In the genomic region with DNA sequence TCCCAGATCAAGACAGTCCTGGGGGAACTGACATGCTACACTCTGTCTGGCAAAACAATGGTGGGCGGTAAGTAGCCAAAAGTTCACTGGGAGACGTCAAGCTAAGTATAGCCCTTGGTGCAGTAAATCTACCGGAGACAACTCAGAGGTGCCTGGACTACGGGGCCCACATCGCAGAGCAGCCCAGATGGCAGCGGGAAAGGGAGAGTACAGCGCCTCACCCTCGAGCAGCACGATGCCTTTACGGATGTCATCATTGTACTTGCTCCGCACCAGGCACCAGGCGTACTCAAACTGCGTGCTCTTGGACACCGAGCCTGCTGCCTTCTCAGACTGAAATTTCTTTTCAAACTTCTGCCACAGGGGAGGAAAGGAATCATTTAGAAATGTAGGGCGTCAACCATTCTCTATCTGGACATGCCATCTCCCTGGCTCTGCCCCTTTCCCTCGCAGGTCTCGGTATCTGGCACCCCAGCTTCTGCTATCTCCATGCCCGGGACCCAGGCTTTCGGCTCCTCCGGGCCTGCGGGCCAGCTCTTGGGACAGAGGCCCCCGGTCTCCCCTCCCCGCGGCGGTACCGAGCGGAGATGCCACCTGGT, we compare ENCODE assay signal across 8 cellular contexts. TPM values are rescaled to one million over a fixed set of nuclear protein-coding genes. Genes with fewer than 3 reads are reported as not detected.
A peak's percentile ranks its signal among the peaks of the same experiment; 100 is the strongest.
DNase-seq lines count a peak whose midpoint lies in the region; ATAC-seq and TF ChIP-seq lines count a peak whose summit lies in the region.

No MANE protein-coding gene starts in this region.

- 18 to 23% methylated on average over 27 of the region's 27 CpGs for WGBS in lung, 2 donors
- 31% methylated on average over 18 of the region's 27 CpGs; no CpG with 5 or more reads in 1 of the 2 donors for WGBS in transverse colon (ENCODE audit: low coverage in 1 of 2), 2 donors

- H3K27me3 ChIP-seq in lung (ENCODE audit: control insufficient read depth, insufficient read depth), result no peaks in the 10 kb centered on the region
- H3K27me3 ChIP-seq in transverse colon, result no peaks in the 10 kb centered on the region

- H3K27ac ChIP-seq in lung (ENCODE audit: low read depth in 1 of 2, low read length in 1 of 2), result peak overlapping the region; percentile 80 to 93
- H3K27ac ChIP-seq in transverse colon, result peak overlapping the region; percentile 88 to 98 (median 94)

- peaks cover 17% of the 10 kb centered on the region for H3K4me1 Mint-ChIP-seq in chondrocyte (ENCODE audit: low read depth)

- H3K36me3 ChIP-seq in lung (ENCODE audit: control insufficient read depth in 2 of 2, insufficient read depth in 2 of 2, low read length in 2 of 2) (peaks cover 0 to 13% of the 10 kb centered on the region in 2 donors), transverse colon (peaks cover 0 to 7% (median 0%) of the 10 kb centered on the region in 4 donors)

- no peak for TF ChIP-seq POLR2A in transverse colon (IDR thresholded peaks at IDR 0.05)

- intact Hi-C loops in transverse colon (cut with DNase I; ENCODE audit: low total_unique reads), result no loop called here

- TF ChIP-seq CTCF in GM12875 (IDR thresholded peaks at IDR 0.05; ENCODE audit: borderline replicate concordance, insufficient read depth, low read depth, low read length) (no peak), chondrocyte (IDR thresholded peaks at IDR 0.05) (no peak), lung (IDR thresholded peaks at IDR 0.05; ENCODE audit: control extremely low read depth, extremely low read depth) (no peak), transverse colon (IDR thresholded peaks at IDR 0.05) (peak in 3 of 5 experiments; percentile 96 to 98 (median 98))

- no peak for TF ChIP-seq EP300 in transverse colon (IDR thresholded peaks at IDR 0.05; ENCODE audit: low read depth)

- H3K27me3 Mint-ChIP-seq in chondrocyte (ENCODE audit: low read depth), result no peaks in the 10 kb centered on the region

- DNase-seq in NCI-H2196 (lab: John Stamatoyannopoulos, UW; ENCODE audit: unreplicated experiment) (peak; percentile 75), chondrocyte (ENCODE audit: low spot score) (no peak), lung (ENCODE audit: low spot score) (no peak), transverse colon (no peak), AML-193 (lab: John Stamatoyannopoulos, UW) (no peak), NCI-H128 (lab: John Stamatoyannopoulos, UW; ENCODE audit: unreplicated experiment) (no peak)

- H3K36me3 Mint-ChIP-seq in chondrocyte (ENCODE audit: low read depth), result peaks cover 5% of the 10 kb centered on the region

- no peaks in the 10 kb centered on the region for H3K9me3 ChIP-seq in lung (ENCODE audit: control insufficient read depth in 2 of 2, insufficient read depth in 1 of 2, low read length in 1 of 2)
- no peaks in the 10 kb centered on the region for H3K9me3 ChIP-seq in transverse colon

- peak overlapping the region; percentile 98 for H3K4me3 Mint-ChIP-seq in chondrocyte (ENCODE audit: unreplicated experiment)

- ATAC-seq in lung (ENCODE audit: insufficient read depth, low FRiP score) (no peak), HG03025 (IDR thresholded peaks at IDR 0.05; ENCODE audit: low FRiP score, unreplicated experiment) (no peak)

- H3K4me3 ChIP-seq in GM12875 (ENCODE audit: low read depth, low read length), result peak overlapping the region; percentile 64
- peak overlapping the region; percentile 68 for H3K4me3 ChIP-seq in lung
- H3K4me3 ChIP-seq in transverse colon, result peak overlapping the region; percentile 61 to 81 (median 68)

- H3K27ac Mint-ChIP-seq in chondrocyte (ENCODE audit: unreplicated experiment), result peak overlapping the region; percentile 97

- no peaks in the 10 kb centered on the region for H3K9me3 Mint-ChIP-seq in chondrocyte (ENCODE audit: low read depth)

- in situ Hi-C loops in transverse colon (cut with MboI; ENCODE audit: low pct_ligation_motif_present in 1 of 4, low pct_unique_long_range_greater_than_20kb in 1 of 4, low sequenced_read_pairs in 3 of 4), result no loop called here

- H3K4me1 ChIP-seq in lung (ENCODE audit: control insufficient read depth in 2 of 2, insufficient read depth in 2 of 2, low read length in 2 of 2) (peaks cover 7 to 17% of the 10 kb centered on the region in 2 donors), transverse colon (peaks cover 12 to 22% (median 19%) of the 10 kb centered on the region in 4 donors)

RNA-seq across cellular contexts. Expression of gene FIS1, which starts 1.0 kb away (rescaled TPM):
- total RNA-seq in chondrocyte, result 110 to 133 TPM (median 118 TPM) in 3 replicates
- 100 to 1,000 TPM; 109 to 169 TPM for total RNA-seq in lung
- polyA plus RNA-seq in lung, result 100 to 1,000 TPM; 150 to 235 TPM
- 100 to 1,000 TPM; 159 to 261 (median 187) TPM for total RNA-seq in transverse colon

RNA-seq across cellular contexts. Expression of gene CLDN15, which starts 6.3 kb away (rescaled TPM):
- total RNA-seq in chondrocyte, result 6.6 to 7.7 TPM (median 7.6 TPM) in 3 replicates
- 1 to 10 TPM; 5.2 to 7.3 TPM for total RNA-seq in lung
- polyA plus RNA-seq in lung, result 1 to 10 TPM; 5.9 to 8.0 TPM
- total RNA-seq in transverse colon, result 10 to 100 TPM; 27.2 to 58.5 (median 45.4) TPM

RNA-seq across cellular contexts. Expression of gene ZNHIT1, which starts 25.9 kb away (rescaled TPM):
- total RNA-seq in chondrocyte (57.2 to 65.0 TPM (median 58.1 TPM) in 3 replicates), lung (10 to 100 TPM; 49.2 to 72.3 TPM), transverse colon (100 to 1,000 TPM in 1 of 4 donors, 10 to 100 TPM in 3; 50.5 to 106 (median 78.2) TPM)
- polyA plus RNA-seq in lung, result 100 to 1,000 TPM in 1 of 2 donors, 10 to 100 TPM in 1; 69.4 to 167 TPM

RNA-seq across cellular contexts. Expression of gene PLOD3, which starts 26.5 kb away (rescaled TPM):
- total RNA-seq in chondrocyte (129 to 156 TPM (median 149 TPM) in 3 replicates), lung (100 to 1,000 TPM in 1 of 2 donors, 10 to 100 TPM in 1; 38.9 to 104 TPM), transverse colon (10 to 100 TPM; 48.4 to 81.2 (median 60.8) TPM)
- polyA plus RNA-seq in lung, result 10 to 100 TPM; 51.2 to 65.2 TPM

RNA-seq across cellular contexts. Expression of gene MOGAT3, which starts 43.0 kb away (rescaled TPM):
- total RNA-seq in chondrocyte (not detected in 3 replicates), lung (not detected), transverse colon (10 to 100 TPM; 31.7 to 56.9 (median 44.3) TPM)
- polyA plus RNA-seq in lung, result not detected

Comparison
In these comparisons a context has a peak if more than half of its experiments do, and no peak if none do; other contexts are left out.
1. CTCF ChIP-seq: peak in transverse colon (3 of 5); none in GM12875 (single experiment), chondrocyte (single experiment) and lung (single experiment).
2. Peak in every context shown above with its lines, with median percentiles within 50 percentile points of each other: H3K4me3 ChIP-seq.